Comparison of ENCODE assay signal across 8 cellular contexts in the genomic region with DNA sequence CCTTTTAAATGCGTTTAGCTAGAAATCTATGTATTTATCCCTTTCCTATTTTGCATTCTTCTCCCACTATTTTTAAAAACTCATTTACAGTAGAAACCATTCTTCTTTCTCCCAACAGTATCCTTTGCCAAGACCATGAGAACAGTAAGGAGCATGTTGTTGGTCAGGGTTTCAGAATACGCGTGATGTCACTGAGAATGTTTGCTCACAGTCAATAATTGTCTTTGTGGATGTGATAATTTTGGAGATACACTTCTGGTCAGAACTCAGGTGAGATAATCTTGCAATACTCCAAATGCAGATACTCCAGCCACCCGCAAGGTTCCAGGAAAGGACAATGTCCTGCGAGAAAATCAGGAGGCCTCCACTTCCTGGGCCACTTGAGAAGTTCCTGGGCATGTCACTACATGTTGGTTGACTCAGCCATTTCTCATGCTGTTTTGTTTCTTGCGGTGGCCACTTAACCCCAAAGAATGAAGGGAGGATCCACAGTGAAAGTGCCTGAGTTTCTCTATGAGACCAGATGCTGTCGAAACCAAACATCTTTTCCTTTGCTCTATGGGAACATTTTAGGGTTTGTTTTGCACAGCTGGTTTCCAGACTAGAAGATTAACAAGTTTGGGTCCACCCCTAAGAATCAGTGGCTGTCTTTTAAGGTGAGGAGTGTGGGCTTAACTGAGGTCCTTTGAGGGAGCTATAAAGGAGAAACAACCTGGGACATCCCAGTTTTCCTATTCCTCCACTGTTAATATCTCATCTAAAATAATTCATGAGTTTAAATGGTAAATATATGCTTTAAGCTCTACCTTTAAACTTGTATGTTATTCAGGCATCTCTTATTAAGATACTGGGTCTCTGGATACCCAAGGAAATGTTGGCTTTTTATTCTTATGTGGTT.
DNase-seq lines count a peak whose midpoint lies in the region; ATAC-seq and TF ChIP-seq lines count a peak whose summit lies in the region.

No MANE protein-coding gene starts in this region.

- H3K4me3 ChIP-seq in GM06990 (replicated peaks; ENCODE audit: low read depth, low read length) (no peak overlapping the region), mucosa of descending colon (no peak overlapping the region), right atrium auricular region (no peak overlapping the region)

- peak; percentile 54 for ATAC-seq in HG03095 (IDR thresholded peaks at IDR 0.05; ENCODE audit: unreplicated experiment)
- ATAC-seq in WTC11: peak; percentile 13; the same call in 1 of the 2 replicates
- peak; percentile 30 for ATAC-seq in mucosa of descending colon
- no peak for ATAC-seq in HG02840 (IDR thresholded peaks at IDR 0.05; ENCODE audit: low FRiP score, unreplicated experiment)
- ATAC-seq in left ventricle myocardium superior: no peak

- H3K27me3 Mint-ChIP-seq in WTC11 (ENCODE audit: low read depth): no peaks in the 10 kb centered on the region

- intact Hi-C loops in mucosa of descending colon (cut with DNase I, micrococcal nuclease) (no loop called here), left ventricle myocardium superior (cut with micrococcal nuclease) (no loop called here)

- no peak overlapping the region for H3K27ac ChIP-seq in right atrium auricular region

- POLR2A ChIA-PET in WTC11 (lab: Charles Lee): no interaction called here

- H3K9me3 ChIP-seq in mucosa of descending colon (no peaks in the 10 kb centered on the region), right atrium auricular region (no peaks in the 10 kb centered on the region)

- H3K4me3 Mint-ChIP-seq in WTC11: no peak overlapping the region

- H3K27ac Mint-ChIP-seq in WTC11: peak overlapping the region; percentile 98

- H3K4me1 Mint-ChIP-seq in WTC11: peaks cover 33% of the 10 kb centered on the region

- CTCF ChIA-PET in WTC11 (lab: Charles Lee): interaction anchor here (1.0 to 1.5 kb wide), 2 partner anchors 20 to 24 kb away, joined by 4 to 7 read pairs; no protein-coding TSS in a partner anchor

- H3K9me3 Mint-ChIP-seq in WTC11: no peaks in the 10 kb centered on the region

- DNase-seq in GM06990 (ENCODE audit: extremely low read depth, insufficient read length): peak; percentile 48
- no peak for DNase-seq in WTC11 (ENCODE audit: low spot score)
- no peak for DNase-seq in mucosa of descending colon
- DNase-seq in GOT3 (lab: John Stamatoyannopoulos, UW): no peak
- no peak for DNase-seq in left ventricle myocardium superior
- DNase-seq in right atrium auricular region (ENCODE audit: low spot score): no peak

- no peaks in the 10 kb centered on the region for H3K36me3 ChIP-seq in GM06990 (ENCODE audit: control insufficient read depth, insufficient read depth, low read length)
- H3K36me3 ChIP-seq in mucosa of descending colon (ENCODE audit: low read depth): no peaks in the 10 kb centered on the region
- peaks cover 16% of the 10 kb centered on the region for H3K36me3 ChIP-seq in right atrium auricular region

- H3K27me3 ChIP-seq in GM06990 (replicated peaks; ENCODE audit: control insufficient read depth, insufficient read depth, low read length) (no peaks in the 10 kb centered on the region), right atrium auricular region (no peaks in the 10 kb centered on the region)

- H3K4me1 ChIP-seq in mucosa of descending colon (ENCODE audit: low read depth) (no peaks in the 10 kb centered on the region), right atrium auricular region (no peaks in the 10 kb centered on the region)

- peaks cover 44% of the 10 kb centered on the region for H3K36me3 Mint-ChIP-seq in WTC11

- TF ChIP-seq CTCF in GM06990 (IDR thresholded peaks at IDR 0.05; ENCODE audit: insufficient read depth, low read length, poor library complexity, severe bottlenecking) (no peak), WTC11 (IDR thresholded peaks at IDR 0.05) (no peak), mucosa of descending colon (IDR thresholded peaks at IDR 0.05) (no peak), right atrium auricular region (IDR thresholded peaks at IDR 0.05) (no peak)

TF ChIP-seq in WTC11, 78 proteins besides CTCF, POLR2A, EP300 and RAD21:
- TF ChIP-seq TP53 (CRISPR knock-in tag; IDR thresholded peaks at IDR 0.05): peak; percentile 54; the same call in 1 of the 2 replicates
- TF ChIP-seq IRF2 (CRISPR knock-in tag; IDR thresholded peaks at IDR 0.05; ENCODE audit: borderline replicate concordance, low read depth): no peak

Comparison
In these comparisons a context has a peak if more than half of its experiments do, and no peak if none do; other contexts are left out.
1. ATAC-seq: peak in HG03095 (single experiment), WTC11 (single experiment) and mucosa of descending colon (single experiment); none in HG02840 (single experiment) and left ventricle myocardium superior (single experiment).